In the genomic region with DNA sequence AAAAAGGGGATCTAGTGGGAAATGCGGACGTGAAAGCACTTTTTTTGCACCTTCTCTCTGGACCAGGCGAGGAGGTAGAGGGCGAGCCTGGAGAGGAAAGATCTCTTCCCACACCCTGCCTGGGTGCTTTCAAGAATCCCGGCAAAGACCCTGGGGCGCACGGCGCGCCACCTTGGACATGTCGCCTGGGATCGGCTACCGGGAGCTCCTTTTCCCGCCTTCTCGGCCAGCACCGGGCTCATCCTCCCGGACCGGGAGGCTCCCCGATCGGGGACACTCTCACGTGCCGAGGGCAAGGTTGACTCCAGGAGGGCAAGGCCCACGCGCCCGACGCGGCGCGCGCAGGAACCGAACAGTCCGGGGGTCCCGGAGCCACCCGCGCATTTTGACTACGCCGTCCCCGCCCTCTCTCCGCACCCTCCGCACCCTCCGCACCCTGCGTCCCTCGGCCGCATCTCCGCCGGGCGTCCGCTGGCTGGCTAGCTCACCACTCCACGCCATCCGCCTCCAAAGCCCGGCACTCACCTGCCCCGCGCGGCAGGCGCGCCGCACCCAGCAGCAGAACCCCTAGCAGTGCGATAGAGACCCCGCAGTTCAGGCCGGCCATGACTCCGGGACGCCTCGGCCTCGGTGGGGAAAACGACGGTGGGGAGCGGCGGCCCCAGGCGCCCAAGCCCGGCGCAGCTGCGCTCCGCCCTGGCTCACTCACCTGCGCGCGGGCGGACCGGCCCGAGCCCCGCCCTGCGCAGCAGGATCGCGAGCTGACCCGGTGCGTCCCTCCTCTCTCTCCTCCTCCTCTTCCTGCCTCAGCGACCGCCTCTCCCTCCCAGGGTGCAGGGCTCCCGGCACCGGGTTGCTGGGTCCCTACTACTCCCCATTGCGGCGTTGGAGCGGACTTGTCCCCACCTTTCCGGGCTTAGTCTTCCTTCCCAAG, we compare ENCODE assay signal across 8 cellular contexts. TPM values are rescaled to one million over a fixed set of nuclear protein-coding genes. Genes with fewer than 3 reads are reported as not detected.
DNase-seq lines count a peak whose midpoint lies in the region; ATAC-seq, FAIRE-seq and TF ChIP-seq lines count a peak whose summit lies in the region.

A gene with protein sequence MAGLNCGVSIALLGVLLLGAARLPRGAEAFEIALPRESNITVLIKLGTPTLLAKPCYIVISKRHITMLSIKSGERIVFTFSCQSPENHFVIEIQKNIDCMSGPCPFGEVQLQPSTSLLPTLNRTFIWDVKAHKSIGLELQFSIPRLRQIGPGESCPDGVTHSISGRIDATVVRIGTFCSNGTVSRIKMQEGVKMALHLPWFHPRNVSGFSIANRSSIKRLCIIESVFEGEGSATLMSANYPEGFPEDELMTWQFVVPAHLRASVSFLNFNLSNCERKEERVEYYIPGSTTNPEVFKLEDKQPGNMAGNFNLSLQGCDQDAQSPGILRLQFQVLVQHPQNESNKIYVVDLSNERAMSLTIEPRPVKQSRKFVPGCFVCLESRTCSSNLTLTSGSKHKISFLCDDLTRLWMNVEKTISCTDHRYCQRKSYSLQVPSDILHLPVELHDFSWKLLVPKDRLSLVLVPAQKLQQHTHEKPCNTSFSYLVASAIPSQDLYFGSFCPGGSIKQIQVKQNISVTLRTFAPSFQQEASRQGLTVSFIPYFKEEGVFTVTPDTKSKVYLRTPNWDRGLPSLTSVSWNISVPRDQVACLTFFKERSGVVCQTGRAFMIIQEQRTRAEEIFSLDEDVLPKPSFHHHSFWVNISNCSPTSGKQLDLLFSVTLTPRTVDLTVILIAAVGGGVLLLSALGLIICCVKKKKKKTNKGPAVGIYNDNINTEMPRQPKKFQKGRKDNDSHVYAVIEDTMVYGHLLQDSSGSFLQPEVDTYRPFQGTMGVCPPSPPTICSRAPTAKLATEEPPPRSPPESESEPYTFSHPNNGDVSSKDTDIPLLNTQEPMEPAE (minus strand): TSS at position 698 of the 934 bp plus-strand sequence. CDS start 91 bp downstream, at position 607.

- FAIRE-seq in D721Med (lab: Jason Lieb, UNC) = no peak

- H3K27me3 ChIP-seq in GM23338 (ENCODE audit: insufficient read depth) (peaks cover 42% of the 10 kb centered on the region), hepatocyte (peaks cover 45% of the 10 kb centered on the region), gastrocnemius medialis (peaks cover 25 to 34% (median 25%) of the 10 kb centered on the region in 3 donors)

- WGBS in hepatocyte (ENCODE audit: low lambda C conversion rate, missing lambda C conversion rate) = 1% methylated on average over 84 of the region's 92 CpGs

- H4K20me1 ChIP-seq in GM23338 (replicated peaks; ENCODE audit: insufficient read depth) (peaks cover 12% of the 10 kb centered on the region), hepatocyte (ENCODE audit: insufficient read depth, poor library complexity, severe bottlenecking) (no peaks in the 10 kb centered on the region)

- peaks cover 9% of the 10 kb centered on the region for H3K9me2 ChIP-seq in GM23338 (ENCODE audit: insufficient read depth)
- H3K9me2 ChIP-seq in hepatocyte (replicated peaks; ENCODE audit: insufficient read depth) = no peaks in the 10 kb centered on the region

- in situ Hi-C loops in gastrocnemius medialis (cut with MboI; ENCODE audit: low sequenced_read_pairs in 4 of 4) = no loop called here

- no peaks in the 10 kb centered on the region; the same call in 2 of the 3 replicates for H3K9me3 Mint-ChIP-seq in GM23338
- peaks cover 8 to 9% of the 10 kb centered on the region in 2 donors for H3K9me3 Mint-ChIP-seq in activated T-cell treated with anti-CD3 and anti-CD28 coated beads, Interleukin-2, amount 50 U/mL, for 72 hours

- H3K36me3 ChIP-seq in GM23338 (ENCODE audit: insufficient read depth) (no peaks in the 10 kb centered on the region), hepatocyte (replicated peaks; ENCODE audit: insufficient read depth, low read depth) (no peaks in the 10 kb centered on the region), gastrocnemius medialis (no peaks in the 10 kb centered on the region)

- TF ChIP-seq POLR2A in gastrocnemius medialis (IDR thresholded peaks at IDR 0.05) = no peak

- H3K27ac Mint-ChIP-seq in GM23338 = no peak within 1 kb of the TSS
- H3K27ac Mint-ChIP-seq in activated T-cell treated with anti-CD3 and anti-CD28 coated beads, Interleukin-2, amount 50 U/mL, for 72 hours = peak within 1 kb of the TSS; percentile 55

- no peaks in the 10 kb centered on the region; the same call in 2 of the 3 replicates for H3K36me3 Mint-ChIP-seq in GM23338 (ENCODE audit: low read depth)
- H3K36me3 Mint-ChIP-seq in activated T-cell treated with anti-CD3 and anti-CD28 coated beads, Interleukin-2, amount 50 U/mL, for 72 hours (ENCODE audit: insufficient read depth in 2 of 2) = peaks cover 8 to 13% of the 10 kb centered on the region in 2 donors

- intact Hi-C loops in gastrocnemius medialis (cut with DNase I; ENCODE audit: low total_unique reads) = no loop called here

- H3K4me1 ChIP-seq in GM23338 (ENCODE audit: insufficient read depth) (peaks cover 21% of the 10 kb centered on the region), hepatocyte (ENCODE audit: insufficient read depth) (peaks cover 9% of the 10 kb centered on the region), gastrocnemius medialis (peaks cover 6 to 11% of the 10 kb centered on the region in 2 donors)

- DNase-seq in AG04449 (ENCODE audit: low read depth, low spot score) (no peak), GM23338 (ENCODE audit: low spot score) (peak; percentile 83), hepatocyte (ENCODE audit: low spot score) (peak; percentile 54), gastrocnemius medialis (no peak), D721Med (ENCODE audit: insufficient read length, low spot score) (no peak), A172 (ENCODE audit: low spot score) (no peak)
- DNase-seq in activated T-cell treated with anti-CD3 and anti-CD28 coated beads, Interleukin-2, amount 50 U/mL, for 72 hours = peak; percentile 8 to 9

- H3K9me3 ChIP-seq in hepatocyte (ENCODE audit: low read depth) (peaks cover 2% of the 10 kb centered on the region), gastrocnemius medialis (no peaks in the 10 kb centered on the region)

- ATAC-seq in GM23338 = peak; percentile 95
- ATAC-seq in activated T-cell treated with anti-CD3 and anti-CD28 coated beads, Interleukin-2, amount 50 U/mL, for 72 hours (replicated peaks in 1 of 2) = peak; percentile 59 to 76
- ATAC-seq in gastrocnemius medialis = peak; percentile 36 to 41
- ATAC-seq in GM19452 (IDR thresholded peaks at IDR 0.05; ENCODE audit: unreplicated experiment) = no peak

- H3K27me3 Mint-ChIP-seq in GM23338 (ENCODE audit: insufficient read depth, low read depth, poor library complexity) = peaks cover 27% of the 10 kb centered on the region
- peaks cover 51% of the 10 kb centered on the region for H3K27me3 Mint-ChIP-seq in activated T-cell treated with anti-CD3 and anti-CD28 coated beads, Interleukin-2, amount 50 U/mL, for 72 hours (ENCODE audit: low read depth)

- peak within 1 kb of the TSS; percentile 100 for H2AFZ ChIP-seq in GM23338
- H2AFZ ChIP-seq in hepatocyte = peak within 1 kb of the TSS; percentile 76

- H3K79me2 ChIP-seq in GM23338 (replicated peaks; ENCODE audit: insufficient read depth) = peaks cover 43% of the 10 kb centered on the region
- peaks cover 7% of the 10 kb centered on the region for H3K79me2 ChIP-seq in hepatocyte

- no peaks in the 10 kb centered on the region for H3F3A ChIP-seq in GM23338 (replicated peaks; ENCODE audit: low read depth)

- CTCF ChIA-PET in AG04449 (lab: Yijun Ruan, JAX) = interaction anchor here (0.8 to 2.4 kb wide), 7 partner anchors 9 to 104 kb away, joined by 3 to 8 read pairs (median 5); no protein-coding TSS in a partner anchor

- H3K4me1 Mint-ChIP-seq in GM23338 = peaks cover 22% of the 10 kb centered on the region
- H3K4me1 Mint-ChIP-seq in activated T-cell treated with anti-CD3 and anti-CD28 coated beads, Interleukin-2, amount 50 U/mL, for 72 hours (ENCODE audit: low read depth) = peaks cover 27% of the 10 kb centered on the region

- H3K4me3 ChIP-seq in AG04449 (ENCODE audit: low read depth, low read length) (peak within 1 kb of the TSS; percentile 66), GM23338 (peak within 1 kb of the TSS; percentile 89), hepatocyte (peak within 1 kb of the TSS; percentile 72), gastrocnemius medialis (peak within 1 kb of the TSS; percentile 41 to 55 (median 54))

- peak within 1 kb of the TSS; percentile 92 for H3K4me2 ChIP-seq in GM23338
- peak within 1 kb of the TSS; percentile 96 for H3K4me2 ChIP-seq in hepatocyte

- POLR2A ChIA-PET in AG04449 (lab: Yijun Ruan, JAX) = interaction anchor here (1.6 kb wide), 1 partner anchor 9 kb away, joined by 6 read pairs; no protein-coding TSS in a partner anchor

- TF ChIP-seq CTCF in AG04449 (IDR thresholded peaks at IDR 0.05; ENCODE audit: insufficient read depth, low read length, missing control alignments) (no peak), GM23338 (conservative IDR thresholded peaks at IDR 0.05; ENCODE audit: low read depth in 2 of 2) (no peak), hepatocyte (IDR thresholded peaks at IDR 0.05; ENCODE audit: poor library complexity) (no peak), gastrocnemius medialis (IDR thresholded peaks at IDR 0.05 in 4 of 5, conservative IDR thresholded peaks at IDR 0.05 in 1 of 5) (no peak), D721Med (IDR thresholded peaks at IDR 0.05; ENCODE audit: insufficient read depth, missing control alignments) (no peak)

- H3K4me3 Mint-ChIP-seq in GM23338 = peak within 1 kb of the TSS; percentile 88
- H3K4me3 Mint-ChIP-seq in activated T-cell treated with anti-CD3 and anti-CD28 coated beads, Interleukin-2, amount 50 U/mL, for 72 hours = peak within 1 kb of the TSS; percentile 84 to 89

- H3K27ac ChIP-seq in GM23338 (ENCODE audit: low read depth) = no peak within 1 kb of the TSS
- H3K27ac ChIP-seq in hepatocyte = peak within 1 kb of the TSS; percentile 77
- H3K27ac ChIP-seq in gastrocnemius medialis = no peak within 1 kb of the TSS

RNA-seq across cellular contexts. Expression of the gene that starts here (rescaled TPM):
- 17.4 and 20.1 TPM in 2 replicates for total RNA-seq in GM23338 (2014; rRNA removed; shearing (Covaris generic))
- polyA plus RNA-seq in GM23338 (2016; fragmentation: Nextera tagmentation; extraction: Ambion mirVana) (7.7 and 8.4 TPM in 2 replicates), hepatocyte (4.8 and 5.3 TPM in 2 replicates)
- 1 to 10 TPM; 1.2 to 2.8 TPM for total RNA-seq in activated T-cell treated with anti-CD3 and anti-CD28 coated beads, Interleukin-2, amount 50 U/mL, for 72 hours
- total RNA-seq in hepatocyte (7.0 and 7.3 TPM in 2 replicates), gastrocnemius medialis (under 1 TPM; 0.12 to 0.82 (median 0.49) TPM)
- total RNA-seq in A172 (2014; rRNA removed; shearing (Covaris generic)) = 0.29 and 0.78 TPM in 2 replicates

Comparison
In these comparisons a context has a peak if more than half of its experiments do, and no peak if none do; other contexts are left out.
1. Peak in ATAC-seq and H3K4me3 ChIP-seq in gastrocnemius medialis; RNA of the gene not detected or under 1 TPM.
2. DNase-seq: peak in GM23338 (single experiment), activated T-cell treated with anti-CD3 and anti-CD28 coated beads, Interleukin-2, amount 50 U/mL, for 72 hours (2 of 2) and hepatocyte (single experiment); none in AG04449 (single experiment), gastrocnemius medialis (0 of 2), D721Med (single experiment) and A172 (single experiment).
3. Peak in every context shown above with its lines, with median percentiles within 50 percentile points of each other: H3K4me3 ChIP-seq.